ENCODE assay signal across 8 cellular contexts in the genomic region with DNA sequence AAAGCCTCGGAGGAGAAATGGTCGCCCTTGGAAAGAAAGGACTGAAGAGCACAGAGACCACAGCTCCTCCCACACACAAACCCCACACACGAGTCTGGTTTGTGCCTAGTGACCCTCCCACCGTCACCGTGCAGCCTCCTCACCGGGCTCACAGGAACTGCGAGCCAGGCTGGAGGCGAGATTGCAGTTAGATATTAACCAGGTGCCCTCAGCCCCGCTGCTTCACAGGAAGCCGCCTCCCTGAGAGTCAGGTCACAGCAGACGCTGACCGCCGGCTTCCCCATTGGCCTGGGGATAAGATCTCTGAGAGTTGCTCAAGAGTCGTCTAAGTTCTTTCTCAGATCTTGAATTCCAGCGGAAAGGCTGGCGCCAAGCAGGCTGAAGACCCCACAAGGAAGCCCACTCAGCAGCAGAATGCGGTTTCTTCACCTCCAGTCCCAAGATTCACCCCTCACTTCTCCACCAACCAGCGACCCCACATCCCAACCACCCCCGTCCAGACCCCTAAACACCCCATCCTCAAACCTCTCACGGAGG. TPM values are rescaled to one million over a fixed set of nuclear protein-coding genes. Genes with fewer than 3 reads are reported as not detected.
DNase-seq lines count a peak whose midpoint lies in the region; ATAC-seq lines count a peak whose summit lies in the region.

No MANE protein-coding gene starts in this region.

- H3K36me3 ChIP-seq in esophagus (ENCODE audit: control insufficient read depth in 2 of 2, insufficient read depth in 2 of 2, low read length in 1 of 2) (no peaks in the 10 kb centered on the region), mucosa of rectum (ENCODE audit: control insufficient read depth in 2 of 2, insufficient read depth in 2 of 2, low read length in 2 of 2) (peaks cover 0 to 2% of the 10 kb centered on the region in 2 donors)

- H3K27me3 ChIP-seq in esophagus (ENCODE audit: control insufficient read depth in 1 of 2, insufficient read depth in 2 of 2, low read length in 2 of 2) (no peaks in the 10 kb centered on the region), mucosa of rectum (ENCODE audit: control insufficient read depth in 2 of 2, insufficient read depth in 2 of 2, low read length in 2 of 2) (no peaks in the 10 kb centered on the region)

- ATAC-seq in HG02642 (IDR thresholded peaks at IDR 0.05; ENCODE audit: poor library complexity, unreplicated experiment): peak; percentile 54
- ATAC-seq in stimulated activated naive B cell treated with anti-CD40 and anti-IgM and Interleukin-4, amounts not matched to agents 10 μg/mL and 1 μg/mL and 100 μg/mL, for 72 hours (replicated peaks): peak; percentile 62 to 65

- H3K4me1 ChIP-seq in esophagus (ENCODE audit: control insufficient read depth in 2 of 2, insufficient read depth in 2 of 2, low read length in 1 of 2): peaks cover 2 to 8% of the 10 kb centered on the region in 2 donors
- H3K4me1 ChIP-seq in mucosa of rectum (ENCODE audit: control insufficient read depth in 2 of 2, insufficient read depth in 2 of 2, low read length in 2 of 2): peaks cover 9 to 15% of the 10 kb centered on the region in 2 donors

- peak overlapping the region; percentile 99 for H3K27ac Mint-ChIP-seq in stimulated activated naive B cell treated with anti-CD40 and anti-IgM and Interleukin-4, amounts not matched to agents 10 μg/mL and 1 μg/mL and 100 μg/mL, for 72 hours

- H3K27me3 Mint-ChIP-seq in stimulated activated naive B cell treated with anti-CD40 and anti-IgM and Interleukin-4, amounts not matched to agents 10 μg/mL and 1 μg/mL and 100 μg/mL, for 72 hours: no peaks in the 10 kb centered on the region

- H3K27ac ChIP-seq in esophagus (ENCODE audit: low read depth in 2 of 2, low read length in 1 of 2) (peak overlapping the region; percentile 88 to 94), mucosa of rectum (ENCODE audit: low read depth in 2 of 2, low read length in 2 of 2) (peak overlapping the region; percentile 97 to 98)

- 0% methylated on average over 20 of the region's 20 CpGs for WGBS in esophagus, 2 donors

- H3K9me3 ChIP-seq in esophagus (ENCODE audit: control insufficient read depth in 2 of 2, insufficient read depth in 1 of 2, low read depth in 1 of 2, low read length in 1 of 2) (no peaks in the 10 kb centered on the region), mucosa of rectum (ENCODE audit: control insufficient read depth in 2 of 2, low read length in 2 of 2) (no peaks in the 10 kb centered on the region)

- H3K9ac ChIP-seq in mucosa of rectum (ENCODE audit: low read depth in 1 of 2, low read length in 2 of 2): peak overlapping the region; percentile 94 to 98

- H3K4me3 Mint-ChIP-seq in stimulated activated naive B cell treated with anti-CD40 and anti-IgM and Interleukin-4, amounts not matched to agents 10 μg/mL and 1 μg/mL and 100 μg/mL, for 72 hours: peak overlapping the region; percentile 98 to 99

- peaks cover 20 to 47% of the 10 kb centered on the region in 2 donors for H3K4me1 Mint-ChIP-seq in stimulated activated naive B cell treated with anti-CD40 and anti-IgM and Interleukin-4, amounts not matched to agents 10 μg/mL and 1 μg/mL and 100 μg/mL, for 72 hours

- DNase-seq in NCI-H2029 (lab: John Stamatoyannopoulos, UW) (peak; percentile 20), NCI-H2029 treated with DMSO at 0.1 percent for 48 hours (lab: John Stamatoyannopoulos, UW) (no peak), NCI-H69 (lab: John Stamatoyannopoulos, UW) (peak; percentile 62), activated T-cell treated with anti-CD3 and anti-CD28 coated beads for 1 hour (ENCODE audit: low read depth) (peak; percentile 36)
- DNase-seq in stimulated activated naive B cell treated with anti-CD40 and anti-IgM and Interleukin-4, amounts not matched to agents 10 μg/mL and 1 μg/mL and 100 μg/mL, for 72 hours: peak; percentile 82

- peaks cover 8 to 22% of the 10 kb centered on the region in 2 donors for H3K36me3 Mint-ChIP-seq in stimulated activated naive B cell treated with anti-CD40 and anti-IgM and Interleukin-4, amounts not matched to agents 10 μg/mL and 1 μg/mL and 100 μg/mL, for 72 hours

- H3K4me3 ChIP-seq in esophagus (ENCODE audit: low read depth in 1 of 2, low read length in 2 of 2) (peak overlapping the region; percentile 90 to 94), mucosa of rectum (ENCODE audit: low read length in 2 of 2) (peak overlapping the region; percentile 77 to 94)

- no peaks in the 10 kb centered on the region for H3K9me3 Mint-ChIP-seq in stimulated activated naive B cell treated with anti-CD40 and anti-IgM and Interleukin-4, amounts not matched to agents 10 μg/mL and 1 μg/mL and 100 μg/mL, for 72 hours

RNA-seq across cellular contexts. Expression of gene ZNF44, which starts 0.8 kb away (rescaled TPM):
- polyA plus RNA-seq in esophagus: 1 to 10 TPM; 5.7 TPM

RNA-seq across cellular contexts. Expression of gene ZNF563, which starts 39.6 kb away (rescaled TPM):
- polyA plus RNA-seq in esophagus: 1 to 10 TPM; 1.5 to 1.7 TPM
